In the genomic region with DNA sequence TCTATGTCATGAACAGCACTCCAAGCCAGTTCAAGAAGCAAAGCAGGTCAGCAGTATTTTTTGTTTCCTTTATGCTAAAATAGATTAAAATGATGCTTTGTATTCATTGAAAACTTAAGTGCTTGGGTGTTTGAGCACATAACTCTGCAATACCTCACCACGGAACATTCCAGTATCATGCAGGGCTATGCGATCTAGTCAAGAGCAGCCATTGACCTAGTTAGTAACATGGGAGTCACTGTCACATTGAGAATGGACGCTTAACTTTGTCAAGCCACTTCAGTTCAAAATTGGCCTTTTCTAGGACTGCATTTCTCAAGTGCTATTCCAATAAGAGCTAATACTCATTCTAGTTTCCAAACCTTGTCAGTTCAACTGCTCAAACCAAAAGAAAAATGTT, we compare ENCODE assay signal across 19 cellular contexts.
A peak's percentile ranks its signal among the peaks of the same experiment; 100 is the strongest.
DNase-seq lines count a peak whose midpoint lies in the region; ATAC-seq and TF ChIP-seq lines count a peak whose summit lies in the region.
"Had no signal": no experiment of that assay in that cellular context is flagged by ENCODE, and none has a peak within 500 bp of the region (broad histone marks: within the 10 kb centered on the region; RNA-seq: fewer than 3 reads in every experiment).

No MANE protein-coding gene starts in this region.

- intact Hi-C loops in left lung (cut with DNase I) (no loop called here), upper lobe of right lung (cut with DNase I) (no loop called here)

- peak; percentile 82 for ATAC-seq in left lung
- peak; percentile 57 for ATAC-seq in upper lobe of right lung
- ATAC-seq in HG02759 (IDR thresholded peaks at IDR 0.05; ENCODE audit: unreplicated experiment), result no peak
- ATAC-seq: A549, HCT116 had no signal

- H3K36me3 ChIP-seq in left lung (no peaks in the 10 kb centered on the region), upper lobe of right lung (no peaks in the 10 kb centered on the region)
- H3K36me3 ChIP-seq: BE2C; BLaER1 treated with 17β-estradiol and CSF1 and Interleukin-3, amounts not matched to agents 10 nM and 100 nM had no signal

- H3K9me3 ChIP-seq in left lung (no peaks in the 10 kb centered on the region), upper lobe of right lung (no peaks in the 10 kb centered on the region)
- H3K9me3 ChIP-seq: A549; BE2C; BLaER1 treated with 17β-estradiol and CSF1 and Interleukin-3, amounts not matched to agents 10 nM and 100 nM had no signal

- peak; percentile 18 for DNase-seq in DMS53 (lab: John Stamatoyannopoulos, UW)
- no peak for DNase-seq in DMS53 treated with DMSO at 0.1 percent for 48 hours (lab: John Stamatoyannopoulos, UW; ENCODE audit: unreplicated experiment)
- DNase-seq in left lung, result no peak
- DNase-seq in upper lobe of right lung, result no peak
- DNase-seq in epidermal melanocyte (ENCODE audit: insufficient read length, low spot score), result no peak
- DNase-seq: ACHN; AML-193; BE2C; CD4-positive, alpha-beta T cell; CD8-positive, alpha-beta memory T cell; DMS 273 treated with DMSO at 0.1 percent for 48 hours; DND-41; GM23248; H9 had no signal

- no peak for TF ChIP-seq CTCF in left lung (IDR thresholded peaks at IDR 0.05)
- TF ChIP-seq CTCF in upper lobe of right lung (IDR thresholded peaks at IDR 0.05), result no peak

- H3K4me1 ChIP-seq in left lung, result no peaks in the 10 kb centered on the region
- no peaks in the 10 kb centered on the region for H3K4me1 ChIP-seq in upper lobe of right lung
- H3K4me1 ChIP-seq: A549; BE2C; BLaER1 treated with 17β-estradiol and CSF1 and Interleukin-3, amounts not matched to agents 10 nM and 100 nM had no signal

- H3K4me3 ChIP-seq in left lung (no peak overlapping the region), upper lobe of right lung (no peak overlapping the region)
- H3K4me3 ChIP-seq: A549; BLaER1 treated with 17β-estradiol and CSF1 and Interleukin-3, amounts not matched to agents 10 nM and 100 nM; GM23248 had no signal

- no peaks in the 10 kb centered on the region for H3K27me3 ChIP-seq in left lung
- H3K27me3 ChIP-seq in upper lobe of right lung, result no peaks in the 10 kb centered on the region
- H3K27me3 ChIP-seq: BE2C; BLaER1 treated with 17β-estradiol and CSF1 and Interleukin-3, amounts not matched to agents 10 nM and 100 nM had no signal

- H3K27ac ChIP-seq in left lung (no peak overlapping the region), upper lobe of right lung (no peak overlapping the region)
- H3K27ac ChIP-seq: 22Rv1; A549; BLaER1 treated with 17β-estradiol and CSF1 and Interleukin-3, amounts not matched to agents 10 nM and 100 nM; GM23248 had no signal
